12 cellular contexts compared by ENCODE assay signal in the genomic region with DNA sequence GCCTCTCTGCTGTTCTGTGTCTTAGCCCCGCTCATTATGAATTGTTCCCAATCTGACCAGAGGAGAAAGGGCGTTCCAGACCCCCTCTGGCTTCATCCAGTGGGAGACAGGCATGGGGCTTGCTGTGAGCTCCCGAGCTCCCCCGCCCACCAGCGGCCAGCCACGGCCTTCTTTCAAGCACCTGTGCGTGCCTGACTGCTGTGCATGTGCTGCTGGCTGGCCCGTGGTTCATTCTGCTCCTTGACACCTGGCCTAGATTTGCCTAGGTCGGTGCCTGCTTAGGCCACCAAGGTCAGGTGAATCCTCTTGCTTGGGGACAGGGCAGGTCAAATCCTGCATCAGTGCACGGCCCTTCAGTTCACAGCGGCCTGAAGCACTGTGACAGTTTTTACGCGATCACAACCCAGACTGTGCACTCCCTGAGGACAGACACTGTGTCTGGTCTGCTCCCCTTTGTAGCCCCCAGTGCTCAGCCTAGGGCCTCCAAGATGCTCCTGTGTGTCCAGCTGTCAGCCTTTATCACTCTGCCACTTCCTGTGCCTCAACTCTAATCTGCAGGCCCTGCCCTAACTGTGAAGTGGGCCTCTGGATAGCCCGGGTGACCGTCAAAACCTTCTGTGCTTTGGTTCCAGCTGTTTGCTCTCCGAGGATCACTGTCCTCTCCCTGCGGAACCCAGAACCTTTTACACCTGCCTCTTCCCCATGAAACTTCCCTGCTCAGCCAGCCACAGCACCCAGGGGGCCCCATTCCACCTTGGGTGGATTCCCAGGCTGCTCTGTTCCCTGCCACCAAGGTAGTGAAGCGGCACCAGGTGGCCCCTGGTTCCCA. TPM values are rescaled to one million over a fixed set of nuclear protein-coding genes. Genes with fewer than 3 reads are reported as not detected.
DNase-seq lines count a peak whose midpoint lies in the region; ATAC-seq and TF ChIP-seq lines count a peak whose summit lies in the region.
"Had no signal": no experiment of that assay in that cellular context is flagged by ENCODE, and none has a peak within 500 bp of the region (broad histone marks: within the 10 kb centered on the region; RNA-seq: fewer than 3 reads in every experiment).

No MANE protein-coding gene starts in this region.

- no peak overlapping the region for H3K4me2 ChIP-seq in hepatocyte

- no peaks in the 10 kb centered on the region for H3K27me3 ChIP-seq in hepatocyte

- no peak overlapping the region for H2AFZ ChIP-seq in hepatocyte

- no peaks in the 10 kb centered on the region for H3K27me3 Mint-ChIP-seq in activated T-cell treated with anti-CD3 and anti-CD28 coated beads, Interleukin-2, amount 50 U/mL, for 24 hours
- H3K27me3 Mint-ChIP-seq in stimulated activated naive B cell treated with anti-CD40 and anti-IgM and Interleukin-4, amounts not matched to agents 10 μg/mL and 1 μg/mL and 100 μg/mL, for 72 hours, result peaks cover under 1 to 6% of the 10 kb centered on the region in 2 donors
- H3K27me3 Mint-ChIP-seq: IgD-negative memory B cell had no signal

- H3K27ac Mint-ChIP-seq in activated T-cell treated with anti-CD3 and anti-CD28 coated beads, Interleukin-2, amount 50 U/mL, for 24 hours, result peak overlapping the region; percentile 93
- H3K27ac Mint-ChIP-seq in stimulated activated naive B cell treated with anti-CD40 and anti-IgM and Interleukin-4, amounts not matched to agents 10 μg/mL and 1 μg/mL and 100 μg/mL, for 72 hours, result peak overlapping the region; percentile 11

- H4K20me1 ChIP-seq in hepatocyte (ENCODE audit: insufficient read depth, poor library complexity, severe bottlenecking), result peaks cover 7% of the 10 kb centered on the region

- no peak overlapping the region for H3K4me3 Mint-ChIP-seq in activated T-cell treated with anti-CD3 and anti-CD28 coated beads, Interleukin-2, amount 50 U/mL, for 24 hours
- H3K4me3 Mint-ChIP-seq in stimulated activated naive B cell treated with anti-CD40 and anti-IgM and Interleukin-4, amounts not matched to agents 10 μg/mL and 1 μg/mL and 100 μg/mL, for 72 hours, result no peak overlapping the region

- ATAC-seq in stimulated activated naive B cell treated with anti-CD40 and anti-IgM and Interleukin-4, amounts not matched to agents 10 μg/mL and 1 μg/mL and 100 μg/mL, for 72 hours (replicated peaks), result no peak

- DNase-seq in activated T-cell treated with anti-CD3 and anti-CD28 coated beads, Interleukin-2, amount 50 U/mL, for 24 hours, result no peak
- DNase-seq in activated T-cell treated with anti-CD3 and anti-CD28 coated beads for 4 hours (no peak), RWPE1 (ENCODE audit: low spot score) (no peak), hepatocyte (ENCODE audit: low spot score) (no peak), NCI-H1092 treated with DMSO at 0.1 percent for 48 hours (lab: John Stamatoyannopoulos, UW) (no peak), SKM-1 treated with dmso at 0.1 percent for 144 hours (lab: John Stamatoyannopoulos, UW; ENCODE audit: unreplicated experiment) (no peak), NCI-H1436 (lab: John Stamatoyannopoulos, UW) (no peak)
- no peak for DNase-seq in stimulated activated naive B cell treated with anti-CD40 and anti-IgM and Interleukin-4, amounts not matched to agents 10 μg/mL and 1 μg/mL and 100 μg/mL, for 72 hours
- DNase-seq: activated CD4-positive, alpha-beta T cell treated with anti-CD3 and anti-CD28 coated beads for 48 hours; DMS79; NCI-H526 treated with DMSO at 0.1 percent for 48 hours had no signal

- no peaks in the 10 kb centered on the region for H3K9me3 Mint-ChIP-seq in activated T-cell treated with anti-CD3 and anti-CD28 coated beads, Interleukin-2, amount 50 U/mL, for 24 hours
- no peaks in the 10 kb centered on the region for H3K9me3 Mint-ChIP-seq in stimulated activated naive B cell treated with anti-CD40 and anti-IgM and Interleukin-4, amounts not matched to agents 10 μg/mL and 1 μg/mL and 100 μg/mL, for 72 hours

- H3K4me1 ChIP-seq in hepatocyte (ENCODE audit: insufficient read depth), result peaks cover 40% of the 10 kb centered on the region

- H3K9me2 ChIP-seq in hepatocyte (replicated peaks; ENCODE audit: insufficient read depth), result no peaks in the 10 kb centered on the region

- H3K36me3 Mint-ChIP-seq in activated T-cell treated with anti-CD3 and anti-CD28 coated beads, Interleukin-2, amount 50 U/mL, for 24 hours (ENCODE audit: low read depth), result peaks cover 9% of the 10 kb centered on the region
- peaks cover 5 to 7% of the 10 kb centered on the region in 2 donors for H3K36me3 Mint-ChIP-seq in stimulated activated naive B cell treated with anti-CD40 and anti-IgM and Interleukin-4, amounts not matched to agents 10 μg/mL and 1 μg/mL and 100 μg/mL, for 72 hours
- H3K36me3 Mint-ChIP-seq: IgD-negative memory B cell had no signal

- H3K9me3 ChIP-seq in hepatocyte (ENCODE audit: low read depth), result no peaks in the 10 kb centered on the region

- TF ChIP-seq CTCF in RWPE1 (conservative IDR thresholded peaks at IDR 0.05; ENCODE audit: low read depth) (no peak), hepatocyte (IDR thresholded peaks at IDR 0.05; ENCODE audit: poor library complexity) (no peak)

- WGBS in hepatocyte (ENCODE audit: low lambda C conversion rate, missing lambda C conversion rate), result 86% methylated on average over 18 of the region's 18 CpGs

- no peaks in the 10 kb centered on the region for H3K36me3 ChIP-seq in hepatocyte (replicated peaks; ENCODE audit: insufficient read depth, low read depth)

- no peak overlapping the region for H3K4me3 ChIP-seq in hepatocyte

- H3K79me2 ChIP-seq in hepatocyte, result peaks cover 17% of the 10 kb centered on the region

- H3K4me1 Mint-ChIP-seq in activated T-cell treated with anti-CD3 and anti-CD28 coated beads, Interleukin-2, amount 50 U/mL, for 24 hours (ENCODE audit: low read depth), result peaks cover 53% of the 10 kb centered on the region
- H3K4me1 Mint-ChIP-seq in stimulated activated naive B cell treated with anti-CD40 and anti-IgM and Interleukin-4, amounts not matched to agents 10 μg/mL and 1 μg/mL and 100 μg/mL, for 72 hours, result peaks cover 45 to 62% of the 10 kb centered on the region in 2 donors

- POLR2A ChIA-PET in RWPE1 (lab: Yijun Ruan, JAX; ENCODE audit: low non-redundant PET), result no interaction called here

- H3K27ac ChIP-seq in RWPE1 (peak overlapping the region; percentile 87), hepatocyte (peak overlapping the region; percentile 68)

- CTCF ChIA-PET in RWPE1 (lab: Yijun Ruan, JAX), result interaction anchor here (0.6 to 1.4 kb wide), 2 partner anchors 42 to 50 kb away, joined by 3 to 6 read pairs; no protein-coding TSS in a partner anchor

RNA-seq across cellular contexts. Expression of a gene that starts 3.5 kb away (rescaled TPM):
- total RNA-seq in hepatocyte, result 35.3 and 42.6 TPM in 2 replicates
- polyA plus RNA-seq in hepatocyte, result 34.5 and 45.8 TPM in 2 replicates
